ENCODE assay signal across 9 cellular contexts in genomic region chr17:77427471-77427991, GRCh38.
DNase-seq lines count a peak whose midpoint lies in the region; ATAC-seq and TF ChIP-seq lines count a peak whose summit lies in the region.
"Had no signal": no experiment of that assay in that cellular context is flagged by ENCODE, and none has a peak within 500 bp of the region (broad histone marks: within the 10 kb centered on the region; RNA-seq: fewer than 3 reads in every experiment).

No MANE protein-coding gene starts in this region.

- TF ChIP-seq CTCF in foreskin fibroblast (IDR thresholded peaks at IDR 0.05; ENCODE audit: low read depth, low read length) = no peak

- DNase-seq in Daoy (ENCODE audit: low read depth) = peak; percentile 87
- DNase-seq in foreskin fibroblast = peak; percentile 86 to 95
- peak; percentile 43 for DNase-seq in renal cortical epithelial cell (ENCODE audit: low read depth)
- DNase-seq in DMS114 treated with DMSO at 0.1 percent for 48 hours (lab: John Stamatoyannopoulos, UW; ENCODE audit: unreplicated experiment) = no peak
- no peak for DNase-seq in activated naive CD4-positive, alpha-beta T cell (lab: John Stamatoyannopoulos, UW)
- no peak for DNase-seq in sciatic nerve (ENCODE audit: low spot score)

- ATAC-seq in SK-N-SH treated with all-trans-retinoic acid at 6 μM for 48 hours (peak; percentile 32), sciatic nerve (no peak), GM18861 (IDR thresholded peaks at IDR 0.05; ENCODE audit: unreplicated experiment) (no peak)
- ATAC-seq: activated CD4-positive, CD25-positive, alpha-beta regulatory T cell treated with anti-CD3 and anti-CD28 coated beads, Interleukin-2, amount 50 U/mL, for 24 hours had no signal

- intact Hi-C loops in sciatic nerve (cut with DNase I) = loop anchor here (5.0 kb wide), 2 partner anchors 65 to 100 kb away; no protein-coding TSS in a partner anchor

- H3K4me3 ChIP-seq in foreskin fibroblast (ENCODE audit: low read depth in 1 of 2, low read length in 2 of 2) = no peak overlapping the region

TF ChIP-seq in SK-N-SH treated with all-trans-retinoic acid at 6 μM for 48 hours, 23 proteins besides CTCF, POLR2A, EP300 and RAD21:
- no peak for TF ChIP-seq RARB (CRISPR knock-in tag; IDR thresholded peaks at IDR 0.05)
- no peak for TF ChIP-seq ARNTL (CRISPR knock-in tag; IDR thresholded peaks at IDR 0.05; ENCODE audit: borderline replicate concordance, low read depth)
- TF ChIP-seq CSDC2 (CRISPR knock-in tag; IDR thresholded peaks at IDR 0.05) = no peak
- TF ChIP-seq ZNF565 (CRISPR knock-in tag; conservative IDR thresholded peaks at IDR 0.05; ENCODE audit: low read depth) = no peak
- TF ChIP-seq CREB5 (CRISPR knock-in tag; IDR thresholded peaks at IDR 0.05; ENCODE audit: low read depth) = 0 out of 2 replicates have a peak, but pooled peaks have one; percentile 27
- TF ChIP-seq ISL1 (CRISPR knock-in tag; IDR thresholded peaks at IDR 0.05) = peak; percentile 33; the same call in 1 of the 2 replicates
- TF ChIP-seq ZFP3 (CRISPR knock-in tag; IDR thresholded peaks at IDR 0.05) = peak; percentile 74
- no peak for TF ChIP-seq TCF4 (CRISPR knock-in tag; IDR thresholded peaks at IDR 0.05; ENCODE audit: borderline replicate concordance)
- TF ChIP-seq PATZ1 (CRISPR knock-in tag; IDR thresholded peaks at IDR 0.05; ENCODE audit: borderline replicate concordance) = peak; percentile 70; the same call in 1 of the 2 replicates
- TF ChIP-seq TSHZ2 (CRISPR knock-in tag; IDR thresholded peaks at IDR 0.05) = no peak
- no peak for TF ChIP-seq BACH2 (CRISPR knock-in tag; IDR thresholded peaks at IDR 0.05; ENCODE audit: borderline replicate concordance)
- no peak for TF ChIP-seq TOX (CRISPR knock-in tag; IDR thresholded peaks at IDR 0.05; ENCODE audit: borderline replicate concordance)
- no peak for TF ChIP-seq ZC3H10 (CRISPR knock-in tag; IDR thresholded peaks at IDR 0.05)
- no peak for TF ChIP-seq OSR1 (CRISPR knock-in tag; IDR thresholded peaks at IDR 0.05)
- no peak for TF ChIP-seq ZFP30 (CRISPR knock-in tag; IDR thresholded peaks at IDR 0.05)
- TF ChIP-seq PPARA (CRISPR knock-in tag; IDR thresholded peaks at IDR 0.05; ENCODE audit: borderline replicate concordance) = no peak
- TF ChIP-seq GLIS3 (CRISPR knock-in tag; IDR thresholded peaks at IDR 0.05) = no peak
- no peak for TF ChIP-seq SNAI2 (CRISPR knock-in tag; IDR thresholded peaks at IDR 0.05)
- TF ChIP-seq ZNF8 (CRISPR knock-in tag; IDR thresholded peaks at IDR 0.05) = no peak
- no peak for TF ChIP-seq ZNF70 (CRISPR knock-in tag; IDR thresholded peaks at IDR 0.05)
- no peak for TF ChIP-seq POU6F1 (CRISPR knock-in tag; IDR thresholded peaks at IDR 0.05; ENCODE audit: borderline replicate concordance, low read depth)
- TF ChIP-seq ESRRG (CRISPR knock-in tag; IDR thresholded peaks at IDR 0.05) = no peak
- TF ChIP-seq CSRNP3 (CRISPR knock-in tag; IDR thresholded peaks at IDR 0.05) = no peak

Comparison
In these comparisons a context has a peak if more than half of its experiments do, and no peak if none do; other contexts are left out.
1. DNase-seq: peak in Daoy (single experiment), foreskin fibroblast (2 of 2) and renal cortical epithelial cell (single experiment); none in DMS114 treated with DMSO at 0.1 percent for 48 hours (single experiment), activated naive CD4-positive, alpha-beta T cell (0 of 4) and sciatic nerve (single experiment).